In genomic region chr13:110138009-110138699, GRCh38 we compare ENCODE assay signal across 8 cellular contexts.
DNase-seq lines count a peak whose midpoint lies in the region; ATAC-seq lines count a peak whose summit lies in the region.

No MANE protein-coding gene starts in this region.

- ATAC-seq in GM18909 (IDR thresholded peaks at IDR 0.05; ENCODE audit: poor library complexity, unreplicated experiment) (peak; percentile 70), HG03139 (IDR thresholded peaks at IDR 0.05; ENCODE audit: unreplicated experiment) (peak; percentile 61)

- H3K9ac ChIP-seq in mucosa of rectum (ENCODE audit: low read depth in 1 of 2, low read length in 2 of 2): peak overlapping the region; percentile 36 to 54

- peak; percentile 78 for DNase-seq in ACHN
- peak; percentile 86 for DNase-seq in NCI-H748 (lab: John Stamatoyannopoulos, UW; ENCODE audit: unreplicated experiment)
- DNase-seq in activated CD8-positive, alpha-beta memory T cell treated with anti-CD3 and anti-CD28 coated beads, Interleukin-2, amount 50 U/mL, for 24 hours (ENCODE audit: extremely low read depth): peak; percentile 36
- DNase-seq in epidermal melanocyte (ENCODE audit: insufficient read length, low spot score): peak; percentile 44
- peak; percentile 10 to 34 for DNase-seq in stimulated activated CD8-positive, alpha-beta memory T cell treated with anti-CD3 and anti-CD28 coated beads, Interleukin-4, amount 100 ng/mL, for 1 hour (ENCODE audit: low read depth in 2 of 2, low spot score in 1 of 2)

- no peaks in the 10 kb centered on the region for H3K27me3 ChIP-seq in mucosa of rectum (ENCODE audit: control insufficient read depth in 2 of 2, insufficient read depth in 2 of 2, low read length in 2 of 2)

- in situ Hi-C loops in ACHN (cut with HindIII; ENCODE audit: low pct_ligation_motif_present, low pct_unique_long_range_greater_than_20kb, low sequenced_read_pairs): no loop called here

- H3K4me1 ChIP-seq in mucosa of rectum (ENCODE audit: control insufficient read depth in 2 of 2, insufficient read depth in 2 of 2, low read length in 2 of 2): no peaks in the 10 kb centered on the region

- no peaks in the 10 kb centered on the region for H3K36me3 ChIP-seq in mucosa of rectum (ENCODE audit: control insufficient read depth in 2 of 2, insufficient read depth in 2 of 2, low read length in 2 of 2)

- H3K9me3 ChIP-seq in mucosa of rectum (ENCODE audit: control insufficient read depth in 2 of 2, low read length in 2 of 2): no peaks in the 10 kb centered on the region

- H3K4me3 ChIP-seq in mucosa of rectum (ENCODE audit: low read length in 2 of 2): peak overlapping the region; percentile 55 to 71

- H3K27ac ChIP-seq in mucosa of rectum (ENCODE audit: low read depth in 2 of 2, low read length in 2 of 2): no peak overlapping the region

Comparison
In these comparisons a context has a peak if more than half of its experiments do, and no peak if none do; other contexts are left out.
1. DNase-seq: peak in every context shown above with its lines; median percentile 86 in NCI-H748; 78 in ACHN; 44 in epidermal melanocyte; 36 in activated CD8-positive, alpha-beta memory T cell treated with anti-CD3 and anti-CD28 coated beads, Interleukin-2, amount 50 U/mL, for 24 hours; 22 in stimulated activated CD8-positive, alpha-beta memory T cell treated with anti-CD3 and anti-CD28 coated beads, Interleukin-4, amount 100 ng/mL, for 1 hour.